ENCODE assay signal across 1 cellular context in the genomic region with DNA sequence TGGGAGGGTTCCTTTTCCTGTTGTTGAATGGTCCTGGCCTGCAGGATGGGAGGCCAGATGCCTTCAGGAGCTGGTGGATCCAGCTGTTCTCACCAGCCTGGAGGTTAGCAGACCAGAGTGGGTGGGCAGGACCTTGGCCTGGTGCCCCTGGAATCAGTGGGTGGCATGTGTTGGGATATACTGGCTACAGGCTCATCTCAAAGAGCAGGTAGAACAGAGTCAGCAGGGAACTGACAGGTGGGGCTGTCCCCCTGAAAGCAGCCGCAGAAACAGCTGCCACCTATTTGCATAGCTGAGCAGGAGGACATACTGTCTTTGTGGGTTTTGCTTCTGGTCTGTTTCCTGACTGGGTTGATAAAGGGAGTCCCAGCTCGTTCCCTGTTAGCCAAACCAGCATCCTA.
TF ChIP-seq lines count a peak whose summit lies in the region.

No MANE protein-coding gene starts in this region.

TF ChIP-seq in H1, 55 proteins besides CTCF, POLR2A, EP300 and RAD21 (continued from another document):
- TF ChIP-seq, protein P1, sequence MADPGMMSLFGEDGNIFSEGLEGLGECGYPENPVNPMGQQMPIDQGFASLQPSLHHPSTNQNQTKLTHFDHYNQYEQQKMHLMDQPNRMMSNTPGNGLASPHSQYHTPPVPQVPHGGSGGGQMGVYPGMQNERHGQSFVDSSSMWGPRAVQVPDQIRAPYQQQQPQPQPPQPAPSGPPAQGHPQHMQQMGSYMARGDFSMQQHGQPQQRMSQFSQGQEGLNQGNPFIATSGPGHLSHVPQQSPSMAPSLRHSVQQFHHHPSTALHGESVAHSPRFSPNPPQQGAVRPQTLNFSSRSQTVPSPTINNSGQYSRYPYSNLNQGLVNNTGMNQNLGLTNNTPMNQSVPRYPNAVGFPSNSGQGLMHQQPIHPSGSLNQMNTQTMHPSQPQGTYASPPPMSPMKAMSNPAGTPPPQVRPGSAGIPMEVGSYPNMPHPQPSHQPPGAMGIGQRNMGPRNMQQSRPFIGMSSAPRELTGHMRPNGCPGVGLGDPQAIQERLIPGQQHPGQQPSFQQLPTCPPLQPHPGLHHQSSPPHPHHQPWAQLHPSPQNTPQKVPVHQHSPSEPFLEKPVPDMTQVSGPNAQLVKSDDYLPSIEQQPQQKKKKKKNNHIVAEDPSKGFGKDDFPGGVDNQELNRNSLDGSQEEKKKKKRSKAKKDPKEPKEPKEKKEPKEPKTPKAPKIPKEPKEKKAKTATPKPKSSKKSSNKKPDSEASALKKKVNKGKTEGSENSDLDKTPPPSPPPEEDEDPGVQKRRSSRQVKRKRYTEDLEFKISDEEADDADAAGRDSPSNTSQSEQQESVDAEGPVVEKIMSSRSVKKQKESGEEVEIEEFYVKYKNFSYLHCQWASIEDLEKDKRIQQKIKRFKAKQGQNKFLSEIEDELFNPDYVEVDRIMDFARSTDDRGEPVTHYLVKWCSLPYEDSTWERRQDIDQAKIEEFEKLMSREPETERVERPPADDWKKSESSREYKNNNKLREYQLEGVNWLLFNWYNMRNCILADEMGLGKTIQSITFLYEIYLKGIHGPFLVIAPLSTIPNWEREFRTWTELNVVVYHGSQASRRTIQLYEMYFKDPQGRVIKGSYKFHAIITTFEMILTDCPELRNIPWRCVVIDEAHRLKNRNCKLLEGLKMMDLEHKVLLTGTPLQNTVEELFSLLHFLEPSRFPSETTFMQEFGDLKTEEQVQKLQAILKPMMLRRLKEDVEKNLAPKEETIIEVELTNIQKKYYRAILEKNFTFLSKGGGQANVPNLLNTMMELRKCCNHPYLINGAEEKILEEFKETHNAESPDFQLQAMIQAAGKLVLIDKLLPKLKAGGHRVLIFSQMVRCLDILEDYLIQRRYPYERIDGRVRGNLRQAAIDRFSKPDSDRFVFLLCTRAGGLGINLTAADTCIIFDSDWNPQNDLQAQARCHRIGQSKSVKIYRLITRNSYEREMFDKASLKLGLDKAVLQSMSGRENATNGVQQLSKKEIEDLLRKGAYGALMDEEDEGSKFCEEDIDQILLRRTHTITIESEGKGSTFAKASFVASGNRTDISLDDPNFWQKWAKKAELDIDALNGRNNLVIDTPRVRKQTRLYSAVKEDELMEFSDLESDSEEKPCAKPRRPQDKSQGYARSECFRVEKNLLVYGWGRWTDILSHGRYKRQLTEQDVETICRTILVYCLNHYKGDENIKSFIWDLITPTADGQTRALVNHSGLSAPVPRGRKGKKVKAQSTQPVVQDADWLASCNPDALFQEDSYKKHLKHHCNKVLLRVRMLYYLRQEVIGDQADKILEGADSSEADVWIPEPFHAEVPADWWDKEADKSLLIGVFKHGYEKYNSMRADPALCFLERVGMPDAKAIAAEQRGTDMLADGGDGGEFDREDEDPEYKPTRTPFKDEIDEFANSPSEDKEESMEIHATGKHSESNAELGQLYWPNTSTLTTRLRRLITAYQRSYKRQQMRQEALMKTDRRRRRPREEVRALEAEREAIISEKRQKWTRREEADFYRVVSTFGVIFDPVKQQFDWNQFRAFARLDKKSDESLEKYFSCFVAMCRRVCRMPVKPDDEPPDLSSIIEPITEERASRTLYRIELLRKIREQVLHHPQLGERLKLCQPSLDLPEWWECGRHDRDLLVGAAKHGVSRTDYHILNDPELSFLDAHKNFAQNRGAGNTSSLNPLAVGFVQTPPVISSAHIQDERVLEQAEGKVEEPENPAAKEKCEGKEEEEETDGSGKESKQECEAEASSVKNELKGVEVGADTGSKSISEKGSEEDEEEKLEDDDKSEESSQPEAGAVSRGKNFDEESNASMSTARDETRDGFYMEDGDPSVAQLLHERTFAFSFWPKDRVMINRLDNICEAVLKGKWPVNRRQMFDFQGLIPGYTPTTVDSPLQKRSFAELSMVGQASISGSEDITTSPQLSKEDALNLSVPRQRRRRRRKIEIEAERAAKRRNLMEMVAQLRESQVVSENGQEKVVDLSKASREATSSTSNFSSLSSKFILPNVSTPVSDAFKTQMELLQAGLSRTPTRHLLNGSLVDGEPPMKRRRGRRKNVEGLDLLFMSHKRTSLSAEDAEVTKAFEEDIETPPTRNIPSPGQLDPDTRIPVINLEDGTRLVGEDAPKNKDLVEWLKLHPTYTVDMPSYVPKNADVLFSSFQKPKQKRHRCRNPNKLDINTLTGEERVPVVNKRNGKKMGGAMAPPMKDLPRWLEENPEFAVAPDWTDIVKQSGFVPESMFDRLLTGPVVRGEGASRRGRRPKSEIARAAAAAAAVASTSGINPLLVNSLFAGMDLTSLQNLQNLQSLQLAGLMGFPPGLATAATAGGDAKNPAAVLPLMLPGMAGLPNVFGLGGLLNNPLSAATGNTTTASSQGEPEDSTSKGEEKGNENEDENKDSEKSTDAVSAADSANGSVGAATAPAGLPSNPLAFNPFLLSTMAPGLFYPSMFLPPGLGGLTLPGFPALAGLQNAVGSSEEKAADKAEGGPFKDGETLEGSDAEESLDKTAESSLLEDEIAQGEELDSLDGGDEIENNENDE (IDR thresholded peaks at IDR 0.05; ENCODE audit: insufficient replicate concordance, low read length) = no peak
- TF ChIP-seq TCF12 (IDR thresholded peaks at IDR 0.05; ENCODE audit: low read depth, low read length) (no peak), CHD1 (IDR thresholded peaks at IDR 0.05; ENCODE audit: low read depth, low read length) (no peak), ZNF274 (IDR thresholded peaks at IDR 0.05; ENCODE audit: borderline replicate concordance, extremely low read depth, low read length) (no peak), SP2 (IDR thresholded peaks at IDR 0.05; ENCODE audit: low read length) (no peak), TAF1 (IDR thresholded peaks at IDR 0.05; ENCODE audit: low read depth, low read length) (no peak), CHD2 (IDR thresholded peaks at IDR 0.05; ENCODE audit: low read length) (no peak), CBX8 (IDR thresholded peaks at IDR 0.05; ENCODE audit: borderline replicate concordance, low read depth, low read length) (no peak), HDAC2 (IDR thresholded peaks at IDR 0.05; ENCODE audit: borderline replicate concordance in 1 of 2, low read depth in 2 of 2, low read length in 2 of 2) (no peak), SIX5 (IDR thresholded peaks at IDR 0.05; ENCODE audit: low read depth, low read length) (no peak), CREB1 (IDR thresholded peaks at IDR 0.05) (no peak), HDAC6 (IDR thresholded peaks at IDR 0.05; ENCODE audit: low read depth, low read length) (no peak), NANOG (IDR thresholded peaks at IDR 0.05; ENCODE audit: insufficient read depth, low read depth, low read length, poor library complexity, severe bottlenecking) (no peak), KDM4A (IDR thresholded peaks at IDR 0.05; ENCODE audit: low read depth, low read length, severe bottlenecking) (no peak), KDM1A (IDR thresholded peaks at IDR 0.05; ENCODE audit: borderline replicate concordance, low read length) (no peak)
